Comparison of ENCODE assay signal across 8 cellular contexts in the genomic region with DNA sequence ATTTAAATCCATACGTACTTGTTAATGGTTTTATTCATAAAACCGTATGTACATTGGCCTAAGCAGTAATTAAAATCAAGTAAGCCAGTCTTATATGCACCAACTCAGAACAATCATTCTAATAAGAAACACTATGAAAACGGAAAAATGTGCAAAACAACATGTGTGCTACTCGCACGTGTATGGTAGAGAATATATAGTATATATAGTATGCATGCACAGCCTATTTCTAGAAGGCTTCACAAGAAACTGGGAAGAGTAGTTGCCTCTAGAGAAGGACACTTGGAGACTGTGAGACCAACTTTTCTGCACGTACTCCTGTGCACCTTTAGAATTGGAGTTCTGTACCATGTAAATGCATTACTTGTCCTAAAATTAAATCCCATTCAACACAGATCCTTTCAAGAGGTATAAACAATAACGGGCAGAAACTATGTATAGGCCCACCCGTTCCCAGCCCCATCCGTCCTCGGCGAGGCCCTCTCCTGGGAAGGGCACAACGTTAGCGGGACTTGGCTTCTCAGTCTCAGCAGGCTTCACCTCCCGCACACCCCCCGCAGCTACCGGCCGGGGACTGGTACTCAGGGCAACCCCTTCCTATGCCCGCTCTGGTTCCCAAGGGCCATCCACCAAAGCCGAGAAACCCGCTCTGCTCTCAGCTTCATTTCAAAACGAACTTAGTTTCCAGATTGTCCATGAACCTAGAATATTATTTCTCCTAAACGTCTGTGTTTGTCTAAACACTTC. TPM values are rescaled to one million over a fixed set of nuclear protein-coding genes. Genes with fewer than 3 reads are reported as not detected.
DNase-seq lines count a peak whose midpoint lies in the region; ATAC-seq and TF ChIP-seq lines count a peak whose summit lies in the region.

No MANE protein-coding gene starts in this region.

- H3K9me3 ChIP-seq in GM23248 (ENCODE audit: low read depth) = no peaks in the 10 kb centered on the region
- no peaks in the 10 kb centered on the region for H3K9me3 ChIP-seq in prostate gland

- peaks cover 59% of the 10 kb centered on the region for H3F3A ChIP-seq in GM23248 (ENCODE audit: insufficient read depth)

- in situ Hi-C loops in GM23248 (cut with MboI) = no loop called here

- H3K27me3 ChIP-seq in GM23248 (replicated peaks; ENCODE audit: insufficient read depth) (no peaks in the 10 kb centered on the region), prostate gland (replicated peaks; ENCODE audit: insufficient read depth) (no peaks in the 10 kb centered on the region)

- H3K27me3 Mint-ChIP-seq in activated T-helper 1 cell treated with anti-CD3 and anti-CD28 coated beads, Interleukin-12 subunit alpha, Interleukin-12 subunit beta, Interleukin-2, Interleukin-4 antibody, amounts not matched to agents 30 ng/mL and 10 ng/mL and 1 ng/mL, durations not matched to agents 14 hours and 24 hours and 36 hours (ENCODE audit: insufficient read depth) = peaks cover 52% of the 10 kb centered on the region

- no peak overlapping the region for H3K27ac Mint-ChIP-seq in activated T-helper 1 cell treated with anti-CD3 and anti-CD28 coated beads, Interleukin-12 subunit alpha, Interleukin-12 subunit beta, Interleukin-2, Interleukin-4 antibody, amounts not matched to agents 30 ng/mL and 10 ng/mL and 1 ng/mL, durations not matched to agents 14 hours and 24 hours and 36 hours

- H3K36me3 ChIP-seq in GM23248 (ENCODE audit: low read depth) (no peaks in the 10 kb centered on the region), prostate gland (no peaks in the 10 kb centered on the region)

- no peak for DNase-seq in GM23248
- DNase-seq in activated T-helper 1 cell treated with anti-CD3 and anti-CD28 coated beads, Interleukin-12 subunit alpha, Interleukin-12 subunit beta, Interleukin-2, Interleukin-4 antibody, amounts not matched to agents 30 ng/mL and 10 ng/mL and 1 ng/mL, durations not matched to agents 14 hours and 24 hours and 36 hours (ENCODE audit: low spot score) = no peak
- peak; percentile 38 for DNase-seq in left ventricle myocardium superior
- peak; percentile 21 for DNase-seq in prostate gland (ENCODE audit: low spot score)
- no peak for DNase-seq in NCI-H1092 (lab: John Stamatoyannopoulos, UW)
- DNase-seq in 8988T = no peak

- H3K4me1 ChIP-seq in GM23248 (ENCODE audit: insufficient read depth) = peaks cover 24% of the 10 kb centered on the region
- H3K4me1 ChIP-seq in prostate gland (replicated peaks) = no peaks in the 10 kb centered on the region

- peaks cover 49% of the 10 kb centered on the region for H3K79me2 ChIP-seq in GM23248 (ENCODE audit: insufficient read depth)

- 69 to 70% methylated on average over 22 of the region's 22 CpGs for WGBS in GM23248 (ENCODE audit: low coverage in 1 of 2, low lambda C conversion rate in 2 of 2, missing lambda C conversion rate in 2 of 2), 2 experiments
- WGBS in prostate gland = 51% methylated on average over 22 of the region's 22 CpGs

- ATAC-seq in left ventricle myocardium superior (peak; percentile 20), HG02870 (IDR thresholded peaks at IDR 0.05; ENCODE audit: unreplicated experiment) (no peak), HG02588 (IDR thresholded peaks at IDR 0.05; ENCODE audit: unreplicated experiment) (no peak)

- H3K4me1 Mint-ChIP-seq in activated T-helper 1 cell treated with anti-CD3 and anti-CD28 coated beads, Interleukin-12 subunit alpha, Interleukin-12 subunit beta, Interleukin-2, Interleukin-4 antibody, amounts not matched to agents 30 ng/mL and 10 ng/mL and 1 ng/mL, durations not matched to agents 14 hours and 24 hours and 36 hours (ENCODE audit: low read depth) = peaks cover 12% of the 10 kb centered on the region

- no peak for TF ChIP-seq POLR2A in prostate gland (IDR thresholded peaks at IDR 0.05)

- no peaks in the 10 kb centered on the region for H4K20me1 ChIP-seq in GM23248 (ENCODE audit: insufficient read depth)

- H3K4me2 ChIP-seq in GM23248 (ENCODE audit: unreplicated experiment) = peak overlapping the region; percentile 93

- peak overlapping the region; percentile 86 for H2AFZ ChIP-seq in GM23248

- H3K9ac ChIP-seq in GM23248 = peak overlapping the region; percentile 92

- H3K9me3 Mint-ChIP-seq in activated T-helper 1 cell treated with anti-CD3 and anti-CD28 coated beads, Interleukin-12 subunit alpha, Interleukin-12 subunit beta, Interleukin-2, Interleukin-4 antibody, amounts not matched to agents 30 ng/mL and 10 ng/mL and 1 ng/mL, durations not matched to agents 14 hours and 24 hours and 36 hours = no peaks in the 10 kb centered on the region

- H3K4me3 Mint-ChIP-seq in activated T-helper 1 cell treated with anti-CD3 and anti-CD28 coated beads, Interleukin-12 subunit alpha, Interleukin-12 subunit beta, Interleukin-2, Interleukin-4 antibody, amounts not matched to agents 30 ng/mL and 10 ng/mL and 1 ng/mL, durations not matched to agents 14 hours and 24 hours and 36 hours = peak overlapping the region; percentile 68

- intact Hi-C loops in activated T-helper 1 cell treated with anti-CD3 and anti-CD28 coated beads, Interleukin-12 subunit alpha, Interleukin-12 subunit beta, Interleukin-2, Interleukin-4 antibody, amounts not matched to agents 30 ng/mL and 10 ng/mL and 1 ng/mL, durations not matched to agents 14 hours and 24 hours and 36 hours (cut with micrococcal nuclease) = no loop called here
- intact Hi-C loops in left ventricle myocardium superior (cut with micrococcal nuclease) (no loop called here), prostate gland (cut with DNase I) (loop anchor here (5.0 kb wide), 3 partner anchors 35 to 170 kb away; no protein-coding TSS in a partner anchor)

- no peak for TF ChIP-seq CTCF in prostate gland (IDR thresholded peaks at IDR 0.05)

- H3K9me2 ChIP-seq in GM23248 (ENCODE audit: insufficient read depth) = no peaks in the 10 kb centered on the region

- H3K27ac ChIP-seq in GM23248 = peak overlapping the region; percentile 68
- H3K27ac ChIP-seq in prostate gland = peak overlapping the region; percentile 88 to 92

- no peaks in the 10 kb centered on the region for H3K36me3 Mint-ChIP-seq in activated T-helper 1 cell treated with anti-CD3 and anti-CD28 coated beads, Interleukin-12 subunit alpha, Interleukin-12 subunit beta, Interleukin-2, Interleukin-4 antibody, amounts not matched to agents 30 ng/mL and 10 ng/mL and 1 ng/mL, durations not matched to agents 14 hours and 24 hours and 36 hours (ENCODE audit: low read depth)

- peak overlapping the region; percentile 85 for H3K4me3 ChIP-seq in GM23248
- H3K4me3 ChIP-seq in prostate gland = peak overlapping the region in 1 of 2 donors; percentile 78

RNA-seq across cellular contexts. Expression of a gene that starts 2.0 kb away (rescaled TPM):
- 17.2 and 20.9 TPM in 2 replicates for total RNA-seq in GM23248 (2014; rRNA removed; shearing (Covaris generic))
- polyA plus RNA-seq in GM23248 (2016; fragmentation: Nextera tagmentation; extraction: Ambion mirVana) = 7.6 and 8.1 TPM in 2 replicates
- total RNA-seq in activated T-helper 1 cell treated with anti-CD3 and anti-CD28 coated beads, Interleukin-12 subunit alpha, Interleukin-12 subunit beta, Interleukin-2, Interleukin-4 antibody, amounts not matched to agents 30 ng/mL and 10 ng/mL and 1 ng/mL, durations not matched to agents 14 hours and 24 hours and 36 hours = 1.1 and 1.4 TPM in 2 replicates
- total RNA-seq in left ventricle myocardium superior = 18.1 TPM
- total RNA-seq in prostate gland = 10 to 100 TPM; 27.0 to 34.7 TPM

RNA-seq across cellular contexts. Expression of a gene that starts 37.5 kb away (rescaled TPM):
- total RNA-seq in GM23248 (2014; rRNA removed; shearing (Covaris generic)) = 13.7 and 17.5 TPM in 2 replicates
- 22.5 and 23.6 TPM in 2 replicates for polyA plus RNA-seq in GM23248 (2016; fragmentation: Nextera tagmentation; extraction: Ambion mirVana)
- 8.1 and 8.8 TPM in 2 replicates for total RNA-seq in activated T-helper 1 cell treated with anti-CD3 and anti-CD28 coated beads, Interleukin-12 subunit alpha, Interleukin-12 subunit beta, Interleukin-2, Interleukin-4 antibody, amounts not matched to agents 30 ng/mL and 10 ng/mL and 1 ng/mL, durations not matched to agents 14 hours and 24 hours and 36 hours
- 24.5 TPM for total RNA-seq in left ventricle myocardium superior
- total RNA-seq in prostate gland = 10 to 100 TPM; 14.3 to 14.6 TPM

Comparison
In these comparisons a context has a peak if more than half of its experiments do, and no peak if none do; other contexts are left out.
1. DNase-seq: peak in left ventricle myocardium superior (single experiment) and prostate gland (single experiment); none in GM23248 (single experiment), activated T-helper 1 cell treated with anti-CD3 and anti-CD28 coated beads, Interleukin-12 subunit alpha, Interleukin-12 subunit beta, Interleukin-2, Interleukin-4 antibody, amounts not matched to agents 30 ng/mL and 10 ng/mL and 1 ng/mL, durations not matched to agents 14 hours and 24 hours and 36 hours (single experiment), NCI-H1092 (single experiment) and 8988T (single experiment).